Comparison of ENCODE assay signal across 11 cellular contexts in the genomic region with DNA sequence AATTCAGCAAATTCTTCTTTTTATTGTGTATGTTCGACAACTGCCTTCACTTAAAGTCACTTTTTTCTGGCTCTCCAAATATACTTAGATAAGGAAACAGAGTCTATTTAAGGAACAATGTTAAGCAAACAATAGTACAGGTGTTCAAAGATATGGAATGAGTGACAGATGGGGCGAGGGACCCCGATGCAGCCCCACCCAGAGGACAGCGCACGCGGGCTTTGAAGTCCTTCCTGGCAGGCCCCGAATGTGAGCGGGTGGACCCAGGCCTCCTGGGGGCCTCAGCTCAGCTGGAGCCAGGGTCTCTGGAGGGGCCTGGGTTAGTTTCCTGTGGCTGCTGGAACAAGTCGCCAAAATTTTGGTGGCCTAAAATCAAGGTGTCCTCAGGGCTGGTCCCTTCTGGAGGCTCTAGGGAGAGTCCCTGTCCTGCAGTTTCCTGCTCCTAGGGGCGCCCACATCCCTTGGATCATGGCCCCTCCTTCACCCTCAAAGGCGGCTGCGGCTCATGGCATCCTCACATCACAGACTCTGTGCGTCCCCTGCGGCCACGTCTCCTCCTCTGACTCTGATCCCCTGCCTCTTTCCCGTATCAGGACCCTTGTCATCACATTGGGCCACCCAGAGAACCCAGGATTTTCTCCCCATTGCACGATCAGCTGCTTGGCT.
"Had no signal": no experiment of that assay in that cellular context is flagged by ENCODE, and none has a peak within 500 bp of the region (broad histone marks: within the 10 kb centered on the region; RNA-seq: fewer than 3 reads in every experiment).

No MANE protein-coding gene starts in this region.

- ATAC-seq: activated CD4-positive, alpha-beta T cell treated with anti-CD3 and anti-CD28 coated beads for 36 hours; gastrocnemius medialis had no signal

- H3K27ac Mint-ChIP-seq: activated CD4-positive, alpha-beta memory T cell treated with anti-CD3 and anti-CD28 coated beads, Interleukin-2, amount 10 ng/mL, durations not matched to agents 7 days and 5 days; activated CD4-positive, alpha-beta T cell treated with anti-CD3 and anti-CD28 coated beads for 36 hours; stimulated activated effector memory CD8-positive, alpha-beta T cell treated with anti-CD3 and anti-CD28 coated beads, Interleukin-12 subunit alpha, Interleukin-12 subunit beta, amount 100 ng/mL, for 72 hours had no signal

- H3K4me1 Mint-ChIP-seq: activated CD4-positive, alpha-beta memory T cell treated with anti-CD3 and anti-CD28 coated beads, Interleukin-2, amount 10 ng/mL, durations not matched to agents 7 days and 5 days; activated CD4-positive, alpha-beta T cell treated with anti-CD3 and anti-CD28 coated beads for 36 hours; stimulated activated effector memory CD8-positive, alpha-beta T cell treated with anti-CD3 and anti-CD28 coated beads, Interleukin-12 subunit alpha, Interleukin-12 subunit beta, amount 100 ng/mL, for 72 hours had no signal

- H3K4me3 ChIP-seq: gastrocnemius medialis, tibial artery had no signal

- H3K4me3 Mint-ChIP-seq: activated CD4-positive, alpha-beta memory T cell treated with anti-CD3 and anti-CD28 coated beads, Interleukin-2, amount 10 ng/mL, durations not matched to agents 7 days and 5 days; activated CD4-positive, alpha-beta T cell treated with anti-CD3 and anti-CD28 coated beads for 36 hours; nephron progenitor cell; stimulated activated effector memory CD8-positive, alpha-beta T cell treated with anti-CD3 and anti-CD28 coated beads, Interleukin-12 subunit alpha, Interleukin-12 subunit beta, amount 100 ng/mL, for 72 hours had no signal

- H3K4me1 ChIP-seq: gastrocnemius medialis had no signal

- DNase-seq: activated CD4-positive, alpha-beta memory T cell treated with anti-CD3 and anti-CD28 coated beads, Interleukin-2, amount 10 ng/mL, durations not matched to agents 7 days and 5 days; activated CD4-positive, alpha-beta T cell treated with anti-CD3 and anti-CD28 coated beads for 36 hours; activated CD8-positive, alpha-beta memory T cell treated with anti-CD3 and anti-CD28 coated beads, Interleukin-2, amount 50 U/mL, for 48 hours; caudate nucleus; effector memory CD4-positive, alpha-beta T cell; gastrocnemius medialis; T-helper 9 cell had no signal

- H3K9me3 Mint-ChIP-seq: activated CD4-positive, alpha-beta memory T cell treated with anti-CD3 and anti-CD28 coated beads, Interleukin-2, amount 10 ng/mL, durations not matched to agents 7 days and 5 days; stimulated activated effector memory CD8-positive, alpha-beta T cell treated with anti-CD3 and anti-CD28 coated beads, Interleukin-12 subunit alpha, Interleukin-12 subunit beta, amount 100 ng/mL, for 72 hours had no signal

- H3K36me3 Mint-ChIP-seq: stimulated activated effector memory CD8-positive, alpha-beta T cell treated with anti-CD3 and anti-CD28 coated beads, Interleukin-12 subunit alpha, Interleukin-12 subunit beta, amount 100 ng/mL, for 72 hours had no signal

- H3K9me3 ChIP-seq: gastrocnemius medialis, tibial artery had no signal

- H3K27me3 ChIP-seq: gastrocnemius medialis, tibial artery had no signal

- H3K27me3 Mint-ChIP-seq: activated CD4-positive, alpha-beta memory T cell treated with anti-CD3 and anti-CD28 coated beads, Interleukin-2, amount 10 ng/mL, durations not matched to agents 7 days and 5 days; activated CD4-positive, alpha-beta T cell treated with anti-CD3 and anti-CD28 coated beads for 36 hours had no signal

- H3K36me3 ChIP-seq: gastrocnemius medialis, tibial artery had no signal

- H3K27ac ChIP-seq: gastrocnemius medialis, tibial artery, VCaP had no signal
